Comparison of ENCODE assay signal across 8 cellular contexts in genomic region chr14:21039585-21040369, GRCh38.
DNase-seq lines count a peak whose midpoint lies in the region; ATAC-seq and TF ChIP-seq lines count a peak whose summit lies in the region.

No MANE protein-coding gene starts in this region.

- no peaks in the 10 kb centered on the region for H3K79me2 ChIP-seq in parathyroid adenoma

- no peaks in the 10 kb centered on the region for H3K36me3 ChIP-seq in parathyroid adenoma (ENCODE audit: control insufficient read depth, insufficient read depth, low read length)

- no peaks in the 10 kb centered on the region for H3K9me3 Mint-ChIP-seq in activated naive CD8-positive, alpha-beta T cell treated with anti-CD3 and anti-CD28 coated beads, Interleukin-2, amount 50 U/mL, for 24 hours

- intact Hi-C loops in head of caudate nucleus (cut with DNase I) = loop anchor here (2.0 kb wide), 1 partner anchor 25 kb away; no protein-coding TSS in a partner anchor

- H3K9me3 ChIP-seq in parathyroid adenoma (ENCODE audit: control insufficient read depth, low read length) = no peaks in the 10 kb centered on the region

- H3K27ac ChIP-seq in parathyroid adenoma = peak overlapping the region; percentile 87

- H3K4me3 ChIP-seq in parathyroid adenoma (ENCODE audit: low read depth, low read length) = no peak overlapping the region

- peak; percentile 57 for ATAC-seq in activated naive CD8-positive, alpha-beta T cell treated with anti-CD3 and anti-CD28 coated beads, Interleukin-2, amount 50 U/mL, for 24 hours
- no peak for ATAC-seq in GM18861 (IDR thresholded peaks at IDR 0.05; ENCODE audit: unreplicated experiment)
- no peak for ATAC-seq in GM18517 (IDR thresholded peaks at IDR 0.05; ENCODE audit: unreplicated experiment)

- no peak overlapping the region for H3K27ac Mint-ChIP-seq in activated naive CD8-positive, alpha-beta T cell treated with anti-CD3 and anti-CD28 coated beads, Interleukin-2, amount 50 U/mL, for 24 hours

- H3K27me3 Mint-ChIP-seq in activated naive CD8-positive, alpha-beta T cell treated with anti-CD3 and anti-CD28 coated beads, Interleukin-2, amount 50 U/mL, for 24 hours = peaks cover 14% of the 10 kb centered on the region

- no peak overlapping the region for H3K9ac ChIP-seq in parathyroid adenoma

- peak; percentile 32 for DNase-seq in AG09319 (ENCODE audit: extremely low read depth, low read depth)
- DNase-seq in NCI-H2171 (lab: John Stamatoyannopoulos, UW) = peak; percentile 57
- DNase-seq in activated naive CD8-positive, alpha-beta T cell treated with anti-CD3 and anti-CD28 coated beads, Interleukin-2, amount 50 U/mL, for 24 hours = no peak
- DNase-seq in head of caudate nucleus = peak in 33 of 42 donors; percentile 37 to 85 (median 66)

- H3K4me3 Mint-ChIP-seq in activated naive CD8-positive, alpha-beta T cell treated with anti-CD3 and anti-CD28 coated beads, Interleukin-2, amount 50 U/mL, for 24 hours = no peak overlapping the region

- no peaks in the 10 kb centered on the region for H3K27me3 ChIP-seq in parathyroid adenoma (ENCODE audit: control insufficient read depth, insufficient read depth, low read length)

- peak overlapping the region; percentile 32 for H3K4me2 ChIP-seq in parathyroid adenoma (ENCODE audit: low read length)

- H3K4me1 Mint-ChIP-seq in activated naive CD8-positive, alpha-beta T cell treated with anti-CD3 and anti-CD28 coated beads, Interleukin-2, amount 50 U/mL, for 24 hours = peaks cover 7% of the 10 kb centered on the region

- peak overlapping the region; percentile 61 for H2AFZ ChIP-seq in parathyroid adenoma

- peaks cover 66% of the 10 kb centered on the region for H3K4me1 ChIP-seq in parathyroid adenoma

- TF ChIP-seq CTCF in AG09319 (IDR thresholded peaks at IDR 0.05; ENCODE audit: low read depth, low read length) (peak; percentile 65), GM12873 (IDR thresholded peaks at IDR 0.05; ENCODE audit: insufficient read depth, low read depth, low read length, missing control alignments) (peak; percentile 69), parathyroid adenoma (IDR thresholded peaks at IDR 0.05) (peak; percentile 79)

- no peaks in the 10 kb centered on the region for H3K36me3 Mint-ChIP-seq in activated naive CD8-positive, alpha-beta T cell treated with anti-CD3 and anti-CD28 coated beads, Interleukin-2, amount 50 U/mL, for 24 hours (ENCODE audit: low read depth)
